27 cellular contexts compared by ENCODE assay signal in the genomic region with DNA sequence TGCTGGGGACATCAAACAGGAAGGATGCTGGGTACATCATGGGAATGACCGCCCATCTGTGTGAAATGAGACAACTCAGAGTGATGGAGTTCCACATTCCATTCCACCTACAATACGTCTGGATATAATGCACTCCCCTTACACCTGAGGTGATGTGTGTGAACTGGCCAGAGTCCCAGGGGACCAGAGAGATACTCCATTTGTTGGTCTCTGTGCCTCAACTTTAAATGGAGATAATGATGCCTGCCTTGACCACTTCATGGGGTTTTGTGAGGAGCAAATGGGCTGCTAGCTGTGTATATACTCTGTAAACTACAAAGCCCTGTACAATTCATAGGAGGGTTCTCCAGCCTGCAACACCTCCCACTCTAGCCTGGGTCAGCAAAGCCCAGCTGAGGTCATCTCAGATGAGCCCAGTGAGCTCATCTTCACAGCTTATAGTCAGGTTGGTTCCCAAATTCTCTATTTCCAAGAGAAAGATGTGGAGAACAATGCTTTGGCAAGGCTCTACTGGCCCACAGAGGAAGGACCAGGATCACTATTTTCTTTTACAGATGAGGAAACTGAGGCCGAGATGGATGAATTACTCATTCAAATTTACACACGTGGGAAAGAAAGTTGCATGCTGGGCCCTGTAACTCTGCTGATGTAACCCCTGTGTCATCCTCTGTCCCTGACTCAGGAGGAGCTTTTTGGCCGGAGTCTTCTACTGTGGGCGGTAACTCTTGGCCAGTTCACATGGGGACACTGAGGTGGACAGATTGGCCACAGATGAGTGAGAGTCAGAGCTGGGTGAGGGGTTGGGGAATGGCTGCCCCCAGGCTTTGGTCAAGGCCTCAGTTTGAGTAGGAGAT.
DNase-seq lines count a peak whose midpoint lies in the region; ATAC-seq and TF ChIP-seq lines count a peak whose summit lies in the region.
"Had no signal": no experiment of that assay in that cellular context is flagged by ENCODE, and none has a peak within 500 bp of the region (broad histone marks: within the 10 kb centered on the region; RNA-seq: fewer than 3 reads in every experiment).

No MANE protein-coding gene starts in this region.

- intact Hi-C loops in mammary epithelial cell (cut with micrococcal nuclease) (loop anchor here (2.0 kb wide), 1 partner anchor 48 kb away; no protein-coding TSS in a partner anchor), breast epithelium (cut with DNase I; ENCODE audit: low total_unique reads) (loop anchor here (1.0 kb wide), 1 partner anchor 27 kb away; no protein-coding TSS in a partner anchor)

- H3K4me2 ChIP-seq in mammary epithelial cell (ENCODE audit: insufficient read depth, low read depth, low read length): no peak overlapping the region

- H3K4me1 ChIP-seq in mammary epithelial cell (ENCODE audit: insufficient read depth, low read length) (peaks cover 5% of the 10 kb centered on the region), breast epithelium (no peaks in the 10 kb centered on the region)
- H3K4me1 ChIP-seq: Caco-2 had no signal

- peaks cover 17% of the 10 kb centered on the region for H3K4me1 Mint-ChIP-seq in central memory CD8-positive, alpha-beta T cell
- peaks cover 35% of the 10 kb centered on the region for H3K4me1 Mint-ChIP-seq in glutamatergic neuron (ENCODE audit: low read depth, unreplicated experiment)
- H3K4me1 Mint-ChIP-seq in T-cell: peaks cover 6 to 19% (median 10%) of the 10 kb centered on the region in 3 donors

- no peak for ATAC-seq in central memory CD8-positive, alpha-beta T cell (replicated peaks; ENCODE audit: extremely low read depth, poor library complexity, severe bottlenecking)
- ATAC-seq in HG02973 (IDR thresholded peaks at IDR 0.05; ENCODE audit: unreplicated experiment) (no peak), T-cell (replicated peaks in 1 of 4) (no peak)
- ATAC-seq: activated CD4-positive, CD25-positive, alpha-beta regulatory T cell treated with anti-CD3 and anti-CD28 coated beads, Interleukin-2, amount 50 U/mL, for 24 hours had no signal

- BruUV-seq in mammary epithelial cell (replicated peaks; lab: Mats Ljungman, UMichigan): no TSS peak

- H3K27me3 Mint-ChIP-seq in central memory CD8-positive, alpha-beta T cell: peaks cover 11% of the 10 kb centered on the region
- peaks cover 4% of the 10 kb centered on the region for H3K27me3 Mint-ChIP-seq in glutamatergic neuron (ENCODE audit: unreplicated experiment)
- peaks cover 5 to 8% of the 10 kb centered on the region in 2 donors for H3K27me3 Mint-ChIP-seq in T-cell

- H3K9me3 ChIP-seq in mammary epithelial cell (replicated peaks; ENCODE audit: insufficient read depth, low read length) (no peaks in the 10 kb centered on the region), breast epithelium (no peaks in the 10 kb centered on the region)
- H3K9me3 ChIP-seq: BLaER1 treated with 17β-estradiol and CSF1 and Interleukin-3, amounts not matched to agents 10 nM and 100 nM; Caco-2; spleen had no signal

- no peaks in the 10 kb centered on the region for H3K36me3 ChIP-seq in mammary epithelial cell (ENCODE audit: insufficient read depth, low read length)
- no peaks in the 10 kb centered on the region for H3K36me3 ChIP-seq in breast epithelium
- H3K36me3 ChIP-seq: BLaER1 treated with 17β-estradiol and CSF1 and Interleukin-3, amounts not matched to agents 10 nM and 100 nM; spleen had no signal

- in situ Hi-C loops in mammary epithelial cell (cut with MboI; ENCODE audit: low sequenced_read_pairs in 2 of 2): no loop called here

- H3K27ac ChIP-seq in mammary epithelial cell (ENCODE audit: insufficient read depth, low read depth, low read length) (no peak overlapping the region), breast epithelium (no peak overlapping the region)
- H3K27ac ChIP-seq: BLaER1 treated with 17β-estradiol and CSF1 and Interleukin-3, amounts not matched to agents 10 nM and 100 nM; dorsolateral prefrontal cortex; spleen had no signal

- no peaks in the 10 kb centered on the region for H4K20me1 ChIP-seq in mammary epithelial cell (ENCODE audit: insufficient read depth, low read length)
- H4K20me1 ChIP-seq: BLaER1 treated with 17β-estradiol and CSF1 and Interleukin-3, amounts not matched to agents 10 nM and 100 nM had no signal

- no peak overlapping the region for H3K4me3 ChIP-seq in mammary epithelial cell (replicated peaks in 1 of 3; ENCODE audit: insufficient read depth in 1 of 3, low read depth in 2 of 3, low read length in 3 of 3)
- H3K4me3 ChIP-seq in breast epithelium: no peak overlapping the region
- H3K4me3 ChIP-seq: BLaER1 treated with 17β-estradiol and CSF1 and Interleukin-3, amounts not matched to agents 10 nM and 100 nM; dorsolateral prefrontal cortex; spleen had no signal

- H3K9ac ChIP-seq in mammary epithelial cell (ENCODE audit: insufficient read depth, low read length): no peak overlapping the region
- H3K9ac ChIP-seq: BLaER1 treated with 17β-estradiol and CSF1 and Interleukin-3, amounts not matched to agents 10 nM and 100 nM had no signal

- H3K4me3 Mint-ChIP-seq in central memory CD8-positive, alpha-beta T cell: no peak overlapping the region
- no peak overlapping the region for H3K4me3 Mint-ChIP-seq in glutamatergic neuron (ENCODE audit: unreplicated experiment)
- H3K4me3 Mint-ChIP-seq in T-cell: no peak overlapping the region
- H3K4me3 Mint-ChIP-seq: activated T-helper 1 cell treated with anti-CD3 and anti-CD28 coated beads, Interleukin-12 subunit alpha, Interleukin-12 subunit beta, Interleukin-2, Interleukin-4 antibody, amounts not matched to agents 30 ng/mL and 10 ng/mL and 1 ng/mL, durations not matched to agents 14 hours and 24 hours and 36 hours; IgD-negative memory B cell had no signal

- H3K27me3 ChIP-seq in mammary epithelial cell (ENCODE audit: insufficient read depth, low read length) (no peaks in the 10 kb centered on the region), breast epithelium (no peaks in the 10 kb centered on the region)
- H3K27me3 ChIP-seq: spleen had no signal

- H3K27ac Mint-ChIP-seq in central memory CD8-positive, alpha-beta T cell (ENCODE audit: low read depth): peak overlapping the region; percentile 4
- H3K27ac Mint-ChIP-seq in glutamatergic neuron (ENCODE audit: unreplicated experiment) (peak overlapping the region; percentile 48), T-cell (no peak overlapping the region)
- H3K27ac Mint-ChIP-seq: activated T-helper 1 cell treated with anti-CD3 and anti-CD28 coated beads, Interleukin-12 subunit alpha, Interleukin-12 subunit beta, Interleukin-2, Interleukin-4 antibody, amounts not matched to agents 30 ng/mL and 10 ng/mL and 1 ng/mL, durations not matched to agents 14 hours and 24 hours and 36 hours; IgD-negative memory B cell had no signal

- H3K79me2 ChIP-seq in mammary epithelial cell (ENCODE audit: insufficient read depth, low read length): no peaks in the 10 kb centered on the region

- 57% methylated on average over 6 of the region's 6 CpGs for WGBS in mammary epithelial cell (ENCODE audit: low coverage, missing lambda C conversion rate)

- no peak for DNase-seq in mammary epithelial cell
- DNase-seq in breast epithelium (ENCODE audit: low spot score in 2 of 2): no peak
- no peak for DNase-seq in central memory CD8-positive, alpha-beta T cell (ENCODE audit: low spot score in 2 of 2)
- no peak for DNase-seq in glutamatergic neuron
- no peak for DNase-seq in NCI-H128 (lab: John Stamatoyannopoulos, UW; ENCODE audit: unreplicated experiment)
- DNase-seq in NCI-H1436 treated with DMSO at 0.1 percent for 48 hours (lab: John Stamatoyannopoulos, UW): no peak
- no peak for DNase-seq in T-cell
- DNase-seq: activated naive CD4-positive, alpha-beta T cell treated with anti-CD3 and anti-CD28 coated beads, Interleukin-2, amount 50 U/mL, for 16 hours; anterior cingulate cortex; Caco-2; caudate nucleus; DMS79 treated with DMSO at 0.1 percent for 48 hours; dorsolateral prefrontal cortex; GOT3; left cardiac atrium; mesendoderm; NCI-H146; NCI-H524; spleen; stimulated activated CD4-positive, alpha-beta T cell treated with anti-CD3 and anti-CD28 coated beads, Interleukin-4, amount 100 ng/mL, for 1 hour; stimulated activated naive CD4-positive, alpha-beta T cell treated with Interleukin-2 at 50 U/mL for 16 hours; T1000 had no signal

- TF ChIP-seq POLR2A in breast epithelium (IDR thresholded peaks at IDR 0.05): no peak

- CTCF ChIA-PET in mammary epithelial cell (lab: Charles Lee; ENCODE audit: low non-redundant PET): no interaction called here
- CTCF ChIA-PET in T-cell (lab: Charles Lee): interaction anchor here (0.5 to 1.3 kb wide), 3 partner anchors 10 to 265 kb away, joined by 3 to 5 read pairs (median 4); no protein-coding TSS in a partner anchor

- no peaks in the 10 kb centered on the region for H3K36me3 Mint-ChIP-seq in central memory CD8-positive, alpha-beta T cell (ENCODE audit: insufficient read depth)
- H3K36me3 Mint-ChIP-seq in glutamatergic neuron (ENCODE audit: unreplicated experiment): peaks cover 4% of the 10 kb centered on the region
- no peaks in the 10 kb centered on the region for H3K36me3 Mint-ChIP-seq in T-cell
- H3K36me3 Mint-ChIP-seq: IgD-negative memory B cell had no signal

- peak overlapping the region; percentile 33 for H2AFZ ChIP-seq in mammary epithelial cell (ENCODE audit: low read depth, low read length)

- TF ChIP-seq CTCF in mammary epithelial cell (conservative IDR thresholded peaks at IDR 0.05 in 1 of 2, IDR thresholded peaks at IDR 0.05 in 1 of 2; ENCODE audit: extremely low read depth in 1 of 2, insufficient read depth in 1 of 2, low read depth in 1 of 2, low read length in 2 of 2): no peak
- TF ChIP-seq CTCF in breast epithelium (IDR thresholded peaks at IDR 0.05): no peak
- no peak for TF ChIP-seq CTCF in glutamatergic neuron (IDR thresholded peaks at IDR 0.05; ENCODE audit: partially characterized antibody, unreplicated experiment)

- dilution Hi-C loops in mammary epithelial cell (cut with HindIII; ENCODE audit: low sequenced_read_pairs): loop anchor here (5.0 kb wide), 1 partner anchor 98 kb away; no protein-coding TSS in a partner anchor

- no peaks in the 10 kb centered on the region for H3K9me3 Mint-ChIP-seq in central memory CD8-positive, alpha-beta T cell
- H3K9me3 Mint-ChIP-seq in glutamatergic neuron (ENCODE audit: unreplicated experiment) (peaks cover 18% of the 10 kb centered on the region), T-cell (no peaks in the 10 kb centered on the region)
- H3K9me3 Mint-ChIP-seq: activated T-helper 1 cell treated with anti-CD3 and anti-CD28 coated beads, Interleukin-12 subunit alpha, Interleukin-12 subunit beta, Interleukin-2, Interleukin-4 antibody, amounts not matched to agents 30 ng/mL and 10 ng/mL and 1 ng/mL, durations not matched to agents 14 hours and 24 hours and 36 hours had no signal

- POLR2A ChIA-PET in T-cell (lab: Charles Lee): interaction anchor here in 1 of 2 donors (0.6 kb wide), 1 partner anchor 984 kb away, joined by 8 read pairs; no protein-coding TSS in a partner anchor

Comparison
In these comparisons a context has a peak if more than half of its experiments do, and no peak if none do; other contexts are left out.
1. H3K27ac Mint-ChIP-seq: peak in central memory CD8-positive, alpha-beta T cell (single experiment) and glutamatergic neuron (single experiment); none in T-cell (0 of 2).